Comparison of ENCODE assay signal across 11 cellular contexts in genomic region chrX:65671286-65671685, GRCh38. TPM values are rescaled to one million over a fixed set of nuclear protein-coding genes. Genes with fewer than 3 reads are reported as not detected.
A peak's percentile ranks its signal among the peaks of the same experiment; 100 is the strongest.
DNase-seq lines count a peak whose midpoint lies in the region; ATAC-seq, FAIRE-seq and TF ChIP-seq lines count a peak whose summit lies in the region.
"Had no signal": no experiment of that assay in that cellular context is flagged by ENCODE, and none has a peak within 500 bp of the region (broad histone marks: within the 10 kb centered on the region; RNA-seq: fewer than 3 reads in every experiment).

No MANE protein-coding gene starts in this region.

- no peak for ATAC-seq in A549
- no peak for ATAC-seq in HG02798 (IDR thresholded peaks at IDR 0.05; ENCODE audit: poor library complexity, unreplicated experiment)

- TF ChIP-seq CTCF in A549 (IDR thresholded peaks at IDR 0.05) (no peak), GM12865 (IDR thresholded peaks at IDR 0.05; ENCODE audit: insufficient read depth, low read depth, low read length, missing control alignments) (no peak), ascending aorta (IDR thresholded peaks at IDR 0.05) (no peak)

- intact Hi-C loops in ascending aorta (cut with DNase I) = no loop called here

- POLR2A ChIA-PET in A549 (lab: Yijun Ruan, JAX) = no interaction called here

- no peak for FAIRE-seq in A549 (lab: Jason Lieb, UNC)

- TF ChIP-seq RAD21 in A549 (conservative IDR thresholded peaks at IDR 0.05 in 1 of 2, IDR thresholded peaks at IDR 0.05 in 1 of 2) = no peak

- CTCF ChIA-PET in A549 (lab: Yijun Ruan, JAX) = interaction anchor here (1.3 kb wide), 1 partner anchor 17 kb away, joined by 3 read pairs; no protein-coding TSS in a partner anchor

- peaks cover 74% of the 10 kb centered on the region for H3K4me1 ChIP-seq in A549
- peaks cover 2 to 11% of the 10 kb centered on the region in 2 donors for H3K4me1 ChIP-seq in ascending aorta
- H3K4me1 ChIP-seq in muscle layer of duodenum (ENCODE audit: control insufficient read depth in 1 of 2, insufficient read depth in 2 of 2, low read length in 2 of 2) = peaks cover 9 to 41% of the 10 kb centered on the region in 2 donors

- peak overlapping the region; percentile 94 for H3K4me2 ChIP-seq in A549

- WGBS in A549 (ENCODE audit: missing lambda C conversion rate) = 33% methylated on average over 3 of the region's 3 CpGs

- no peaks in the 10 kb centered on the region for H3K9me3 ChIP-seq in A549
- no peaks in the 10 kb centered on the region for H3K9me3 ChIP-seq in ascending aorta
- no peaks in the 10 kb centered on the region for H3K9me3 ChIP-seq in muscle layer of duodenum (ENCODE audit: control insufficient read depth in 1 of 2, low read length in 2 of 2)

- no peak for TF ChIP-seq EP300 in A549 (IDR thresholded peaks at IDR 0.05)

- H3K27ac ChIP-seq in A549 (peak overlapping the region in 1 of 2 experiments; percentile 67; a peak in 3 of 6 replicates), ascending aorta (peak overlapping the region; percentile 91 to 99), muscle layer of duodenum (ENCODE audit: low read length) (peak overlapping the region; percentile 84)

- no peak for TF ChIP-seq POLR2A in A549 (IDR thresholded peaks at IDR 0.05; ENCODE audit: low read length)

- no peaks in the 10 kb centered on the region for H3K36me3 ChIP-seq in ascending aorta
- H3K36me3 ChIP-seq in muscle layer of duodenum (ENCODE audit: control insufficient read depth in 1 of 2, insufficient read depth in 2 of 2, low read length in 2 of 2) = peaks cover 0 to 11% of the 10 kb centered on the region in 2 donors

- DNase-seq in A549 (ENCODE audit: low read depth in 1 of 2, low spot score in 1 of 2) = no peak
- no peak for DNase-seq in GM12865 (ENCODE audit: low read depth)
- no peak for DNase-seq in ascending aorta (ENCODE audit: low spot score in 2 of 2)
- DNase-seq in NCI-H1694 treated with DMSO at 0.1 percent for 48 hours (lab: John Stamatoyannopoulos, UW) = no peak
- DNase-seq in NAMALWA (ENCODE audit: low spot score) = no peak
- DNase-seq in mesenteric fat pad (ENCODE audit: low spot score) = no peak
- DNase-seq: anterior cingulate cortex, DMS79 treated with DMSO at 0.1 percent for 48 hours, NCI-H2081 had no signal

- H3K4me3 ChIP-seq in A549 (0 out of 3 replicates have a peak overlapping the region, but pooled peaks have one; percentile 12), GM12865 (ENCODE audit: low read depth, low read length) (peak overlapping the region; percentile 58), ascending aorta (peak overlapping the region; percentile 34 to 73), muscle layer of duodenum (ENCODE audit: low read depth in 1 of 2, low read length in 2 of 2) (peak overlapping the region; percentile 19 to 44)

- H3K27me3 ChIP-seq in ascending aorta (no peaks in the 10 kb centered on the region), muscle layer of duodenum (ENCODE audit: low read depth, low read length) (no peaks in the 10 kb centered on the region)

TF ChIP-seq in A549, 52 proteins besides CTCF, POLR2A, EP300 and RAD21:
- TF ChIP-seq CHD2 (IDR thresholded peaks at IDR 0.05; ENCODE audit: low read length, partially characterized antibody) (no peak), CHD4 (IDR thresholded peaks at IDR 0.05; ENCODE audit: borderline replicate concordance) (no peak), ZNF302 (CRISPR knock-in tag; IDR thresholded peaks at IDR 0.05) (no peak), RCOR1 (IDR thresholded peaks at IDR 0.05; ENCODE audit: low read depth, low read length) (no peak), FOSL2 (IDR thresholded peaks at IDR 0.05) (no peak), FOSL2 (CRISPR knock-in tag; IDR thresholded peaks at IDR 0.05) (no peak), KDM5A (IDR thresholded peaks at IDR 0.05) (no peak), FOXS1 (CRISPR knock-in tag; IDR thresholded peaks at IDR 0.05) (no peak), E2F6 (IDR thresholded peaks at IDR 0.05; ENCODE audit: borderline replicate concordance, low read depth) (no peak), MYC (IDR thresholded peaks at IDR 0.05; ENCODE audit: borderline replicate concordance, low read length) (no peak), TP53 (CRISPR knock-in tag; IDR thresholded peaks at IDR 0.05) (no peak), HOXB5 (CRISPR knock-in tag; IDR thresholded peaks at IDR 0.05) (no peak), EHF (CRISPR knock-in tag; IDR thresholded peaks at IDR 0.05) (no peak), USF2 (IDR thresholded peaks at IDR 0.05) (no peak), RARB (CRISPR knock-in tag; IDR thresholded peaks at IDR 0.05) (no peak), HOXA7 (CRISPR knock-in tag; IDR thresholded peaks at IDR 0.05) (no peak), ATOH8 (CRISPR knock-in tag; IDR thresholded peaks at IDR 0.05; ENCODE audit: low read depth) (no peak), REST (IDR thresholded peaks at IDR 0.05) (no peak), POLR2AphosphoS2 (conservative IDR thresholded peaks at IDR 0.05; ENCODE audit: low read length) (no peak), PBX3 (IDR thresholded peaks at IDR 0.05) (no peak)

RNA-seq across cellular contexts. Expression of gene MSN, which starts 3.8 kb away (rescaled TPM):
- 269 and 286 TPM in 2 replicates for polyA plus RNA-seq in A549 (2011; rRNA removed)
- polyA plus RNA-seq in A549 (2012; cell fraction: cytosol; rRNA removed) = 133 and 148 TPM in 2 replicates
- 203 and 261 TPM in 2 replicates for polyA plus RNA-seq in A549 (2012; cell fraction: nucleus; rRNA removed)
- polyA plus RNA-seq in A549 (2017; fragmentation: RNase III; extraction: RNeasy Plus Mini Kit Qiagen cat#74134 plus additional on column Dnase treatment) = 250 to 289 TPM (median 285 TPM) in 3 replicates
- polyA minus RNA-seq in A549 (2011; rRNA and poly(A)+ RNA removed) = 271 and 285 TPM in 2 replicates
- 338 TPM for total RNA-seq in ascending aorta
- 296 TPM for total RNA-seq in mesenteric fat pad
